Comparison of ENCODE assay signal across 8 cellular contexts in the genomic region with DNA sequence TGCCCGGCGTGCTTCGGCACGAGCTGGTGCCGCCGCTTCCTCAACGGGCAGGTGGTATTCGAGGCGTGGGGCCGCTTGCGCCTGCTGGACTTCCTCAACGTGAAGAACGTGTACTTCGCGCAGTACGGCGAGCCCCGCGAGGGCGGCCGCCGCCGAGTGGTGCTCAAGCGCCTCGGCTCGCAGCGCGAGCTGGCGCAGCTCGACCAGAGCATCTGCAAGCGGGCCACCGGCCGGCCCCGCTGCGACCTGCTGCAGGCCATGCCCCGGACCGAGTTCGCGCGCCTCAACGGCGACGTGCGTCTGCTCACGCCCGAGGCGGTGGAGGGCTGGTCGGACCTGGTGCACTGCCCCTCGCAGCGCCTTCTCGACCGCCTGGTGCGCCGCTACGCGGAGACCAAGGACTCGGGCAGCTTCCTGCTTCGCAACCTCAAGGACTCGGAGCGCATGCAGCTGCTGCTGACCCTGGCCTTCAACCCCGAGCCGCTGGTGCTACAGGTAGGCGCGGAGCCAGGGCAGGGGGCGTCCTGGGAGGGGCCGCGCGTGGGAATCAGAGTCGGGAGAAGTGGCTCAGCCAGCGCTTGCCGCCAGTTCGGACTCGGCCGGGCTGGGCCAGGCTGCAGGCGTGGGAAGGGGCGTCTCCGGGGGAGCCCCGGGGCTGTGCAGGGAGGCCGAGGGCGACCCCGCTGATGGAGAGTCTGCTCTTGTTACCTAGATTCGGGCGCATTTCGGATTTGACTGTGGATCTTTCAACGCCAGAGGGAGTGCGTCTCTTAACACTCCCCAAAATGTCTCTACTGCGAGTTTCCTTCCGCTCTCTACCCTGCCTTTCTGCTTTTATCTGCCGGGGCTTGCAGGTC. TPM values are rescaled to one million over a fixed set of nuclear protein-coding genes. Genes with fewer than 3 reads are reported as not detected.
DNase-seq lines count a peak whose midpoint lies in the region; ATAC-seq and TF ChIP-seq lines count a peak whose summit lies in the region.

No MANE protein-coding gene starts in this region.

- H3K9me3 ChIP-seq in thymus (ENCODE audit: control insufficient read depth) = no peaks in the 10 kb centered on the region

- peak overlapping the region; percentile 93 for H3K4me3 Mint-ChIP-seq in osteocyte (ENCODE audit: unreplicated experiment)

- H3K36me3 ChIP-seq in thymus (ENCODE audit: control insufficient read depth, insufficient read depth) = no peaks in the 10 kb centered on the region

- TF ChIP-seq CTCF in osteocyte (IDR thresholded peaks at IDR 0.05) = peak; percentile 71

- peak overlapping the region; percentile 98 for H3K27ac ChIP-seq in thymus (ENCODE audit: low read depth)

- no peaks in the 10 kb centered on the region for H3K27me3 ChIP-seq in thymus (ENCODE audit: control insufficient read depth, insufficient read depth)

- WGBS in thymus = under 1% methylated on average over 89 of the region's 89 CpGs

- peak overlapping the region; percentile 94 for H3K27ac Mint-ChIP-seq in osteocyte (ENCODE audit: unreplicated experiment)

- no peaks in the 10 kb centered on the region for H3K4me1 ChIP-seq in thymus (ENCODE audit: control insufficient read depth, insufficient read depth, low read length)

- intact Hi-C loops in Right ventricle myocardium inferior (cut with DNase I) = loop anchor here (5.0 kb wide), 1 partner anchor 970 kb away; a partner anchor contains a TSS

- H3K27me3 Mint-ChIP-seq in osteocyte (ENCODE audit: unreplicated experiment) = no peaks in the 10 kb centered on the region

- no peaks in the 10 kb centered on the region for H3K36me3 Mint-ChIP-seq in osteocyte (ENCODE audit: unreplicated experiment)

- H3K4me3 ChIP-seq in thymus (ENCODE audit: low read length) = peak overlapping the region; percentile 72

- peaks cover 32% of the 10 kb centered on the region for H3K4me1 Mint-ChIP-seq in osteocyte (ENCODE audit: unreplicated experiment)

- ATAC-seq in HG02571 (IDR thresholded peaks at IDR 0.05; ENCODE audit: unreplicated experiment) (peak; percentile 32), SK-N-SH treated with all-trans-retinoic acid at 6 μM for 48 hours (peak; percentile 61), Right ventricle myocardium inferior (peak; percentile 55)

- DNase-seq in MV-4-11 (lab: John Stamatoyannopoulos, UW) = peak; percentile 77
- DNase-seq in activated naive CD8-positive, alpha-beta T cell treated with anti-CD3 and anti-CD28 coated beads, Interleukin-2, amount 50 U/mL, for 16 hours (ENCODE audit: low read depth, low spot score) = peak; percentile 32
- peak; percentile 94 for DNase-seq in Right ventricle myocardium inferior (ENCODE audit: missing footprints)
- DNase-seq in osteocyte (ENCODE audit: extremely low spot score, unreplicated experiment) = peak; percentile 87

- TF ChIP-seq POLR2A in GM10847 (IDR thresholded peaks at IDR 0.05; ENCODE audit: extremely low read depth, insufficient read length) = peak; percentile 28

- H3K9me3 Mint-ChIP-seq in osteocyte (ENCODE audit: unreplicated experiment) = no peaks in the 10 kb centered on the region

TF ChIP-seq in SK-N-SH treated with all-trans-retinoic acid at 6 μM for 48 hours, 23 proteins besides CTCF, POLR2A, EP300 and RAD21:
- TF ChIP-seq ZFP3 (CRISPR knock-in tag; IDR thresholded peaks at IDR 0.05) = no peak
- TF ChIP-seq ZNF8 (CRISPR knock-in tag; IDR thresholded peaks at IDR 0.05) = no peak

RNA-seq across cellular contexts. Expression of a gene that starts 1.1 kb away (rescaled TPM):
- total RNA-seq in Right ventricle myocardium inferior (9.0 TPM), osteocyte (52.1 and 54.8 TPM in 2 replicates)
- 23.5 TPM for polyA plus RNA-seq in thymus

Comparison
In these comparisons a context has a peak if more than half of its experiments do, and no peak if none do; other contexts are left out.
1. Peak in every context shown above with its lines: DNase-seq, ATAC-seq, H3K4me3 ChIP-seq and H3K27ac ChIP-seq.
2. DNase-seq: peak in every context shown above with its lines; median percentile 94 in Right ventricle myocardium inferior; 87 in osteocyte; 77 in MV-4-11; 32 in activated naive CD8-positive, alpha-beta T cell treated with anti-CD3 and anti-CD28 coated beads, Interleukin-2, amount 50 U/mL, for 16 hours.